In genomic region chr11:2249191-2249916, GRCh38 we compare ENCODE assay signal across 21 cellular contexts. TPM values are rescaled to one million over a fixed set of nuclear protein-coding genes. Genes with fewer than 3 reads are reported as not detected.
"Had no signal": no experiment of that assay in that cellular context is flagged by ENCODE, and none has a peak within 500 bp of the region (broad histone marks: within the 10 kb centered on the region; RNA-seq: fewer than 3 reads in every experiment).

No MANE protein-coding gene starts in this region.

- H3K4me1 ChIP-seq: psoas muscle, right lobe of liver, transverse colon had no signal

- H3K79me2 ChIP-seq: hepatocyte had no signal

- ATAC-seq: psoas muscle; stimulated activated memory B cell treated with anti-CD40 and anti-IgM and Interleukin-4, amounts not matched to agents 10 μg/mL and 1 μg/mL and 100 μg/mL, for 72 hours had no signal

- H3K27me3 ChIP-seq: hepatocyte, right lobe of liver, transverse colon had no signal

- FAIRE-seq: endothelial cell of umbilical vein had no signal

- H3K27ac ChIP-seq: coronary artery, hepatocyte, psoas muscle, right lobe of liver, thoracic aorta, transverse colon had no signal

- H3K9me3 ChIP-seq: psoas muscle, right lobe of liver, thoracic aorta, transverse colon had no signal

- H3K4me3 ChIP-seq: coronary artery, hepatocyte, psoas muscle, right lobe of liver, thoracic aorta, transverse colon had no signal

- H3K4me2 ChIP-seq: hepatocyte had no signal

- H3K36me3 ChIP-seq: right lobe of liver, thoracic aorta, transverse colon had no signal

- DNase-seq: effector CD4-positive, alpha-beta T cell; erythroblast; foreskin melanocyte; kidney glomerular epithelial cell; mesendoderm; naive B cell; retina; stimulated activated CD4-positive, alpha-beta T cell treated with anti-CD3 and anti-CD28 coated beads, Interleukin-15, amount 100 ng/mL, for 24 hours; stimulated activated CD4-positive, alpha-beta T cell treated with anti-CD3 and anti-CD28 coated beads, Interleukin-1b, Interleukin-23, amount 100 ng/mL, for 48 hours; stimulated activated CD4-positive, alpha-beta T cell treated with anti-CD3 and anti-CD28 coated beads, Interleukin-4, amount 100 ng/mL, for 24 hours; transverse colon had no signal

- H2AFZ ChIP-seq: hepatocyte had no signal

RNA-seq across cellular contexts. Expression of gene ASCL2, which starts 21.0 kb away (rescaled TPM):
- total RNA-seq: dermis microvascular lymphatic vessel endothelial cell, endodermal cell, endothelial cell of umbilical vein, psoas muscle had no signal
- polyA plus RNA-seq: endothelial cell of umbilical vein had no signal

RNA-seq across cellular contexts. Expression of gene C11orf21, which starts 52.4 kb away (rescaled TPM):
- total RNA-seq: dermis microvascular lymphatic vessel endothelial cell, endothelial cell of umbilical vein, lung microvascular endothelial cell had no signal
- polyA plus RNA-seq: endothelial cell of umbilical vein had no signal

RNA-seq across cellular contexts. Expression of gene TSPAN32, which starts 52.5 kb away (rescaled TPM):
- total RNA-seq: dermis microvascular lymphatic vessel endothelial cell, endodermal cell, endothelial cell of umbilical vein, lung microvascular endothelial cell had no signal
- polyA plus RNA-seq: endothelial cell of umbilical vein had no signal
